ENCODE assay signal across 9 cellular contexts in the genomic region with DNA sequence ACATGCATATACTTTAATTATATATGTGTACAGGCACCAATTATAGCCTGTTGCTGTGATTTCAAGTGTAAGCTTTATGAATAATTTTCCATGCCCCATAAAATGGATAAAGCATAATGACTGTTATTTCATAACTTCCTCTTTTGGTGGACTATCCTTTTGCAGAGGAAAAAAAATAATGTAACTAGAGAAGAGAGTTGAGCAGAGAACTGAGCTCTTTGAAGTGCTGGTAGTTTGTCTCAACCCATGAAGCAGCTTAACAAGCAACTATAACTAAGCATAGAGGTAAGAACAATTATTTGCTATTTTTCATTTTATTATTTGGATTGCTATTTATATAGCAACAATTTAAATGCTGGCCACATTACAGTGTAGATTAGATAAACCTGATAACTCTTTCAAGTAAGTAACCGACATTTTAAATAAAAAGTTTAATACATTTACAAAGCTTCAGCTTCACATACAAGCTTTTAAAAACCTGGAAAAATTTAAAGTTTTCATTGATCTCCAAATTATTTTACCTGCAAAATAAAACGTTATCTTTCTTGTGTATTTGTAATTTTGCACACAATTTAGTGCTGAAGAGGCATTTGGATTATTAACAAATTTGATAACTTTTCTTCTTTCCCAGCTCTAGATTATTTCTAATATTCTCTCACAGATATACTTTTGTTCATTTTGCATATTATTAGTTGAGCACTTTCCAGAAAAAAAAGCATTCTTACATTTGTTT. TPM values are rescaled to one million over a fixed set of nuclear protein-coding genes. Genes with fewer than 3 reads are reported as not detected.
DNase-seq lines count a peak whose midpoint lies in the region; ATAC-seq lines count a peak whose summit lies in the region.
"Had no signal": no experiment of that assay in that cellular context is flagged by ENCODE, and none has a peak within 500 bp of the region (broad histone marks: within the 10 kb centered on the region; RNA-seq: fewer than 3 reads in every experiment).

No MANE protein-coding gene starts in this region.

- no peaks in the 10 kb centered on the region for H3K27me3 ChIP-seq in thymus (ENCODE audit: control insufficient read depth, insufficient read depth)

- H3K27me3 Mint-ChIP-seq in activated T-cell treated with anti-CD3 and anti-CD28 coated beads, Interleukin-2, amount 50 U/mL, for 72 hours (ENCODE audit: low read depth): no peaks in the 10 kb centered on the region
- no peaks in the 10 kb centered on the region for H3K27me3 Mint-ChIP-seq in activated CD4-positive, alpha-beta memory T cell treated with anti-CD3 and anti-CD28 coated beads, Interleukin-2, amount 10 ng/mL, durations not matched to agents 7 days and 5 days

- ATAC-seq in activated T-cell treated with anti-CD3 and anti-CD28 coated beads, Interleukin-2, amount 50 U/mL, for 72 hours (replicated peaks in 1 of 2): peak; percentile 16 to 23
- peak; percentile 30 for ATAC-seq in HG03521 (IDR thresholded peaks at IDR 0.05; ENCODE audit: unreplicated experiment)

- POLR2A ChIA-PET in activated CD4-positive, alpha-beta memory T cell treated with anti-CD3 and anti-CD28 coated beads, Interleukin-2, amount 10 ng/mL, durations not matched to agents 7 days and 5 days (lab: Charles Lee): interaction anchor here (0.7 to 8.9 kb wide), 21 partner anchors 11 to 1836 kb away, joined by 3 to 268 read pairs (median 17); a partner anchor contains a TSS

- H3K9me3 ChIP-seq in thymus (ENCODE audit: control insufficient read depth): no peaks in the 10 kb centered on the region

- peaks cover 57% of the 10 kb centered on the region for H3K4me1 Mint-ChIP-seq in activated T-cell treated with anti-CD3 and anti-CD28 coated beads, Interleukin-2, amount 50 U/mL, for 72 hours (ENCODE audit: low read depth)
- peaks cover 51% of the 10 kb centered on the region for H3K4me1 Mint-ChIP-seq in activated CD4-positive, alpha-beta memory T cell treated with anti-CD3 and anti-CD28 coated beads, Interleukin-2, amount 10 ng/mL, durations not matched to agents 7 days and 5 days

- no peaks in the 10 kb centered on the region for H3K36me3 ChIP-seq in thymus (ENCODE audit: control insufficient read depth, insufficient read depth)

- no peaks in the 10 kb centered on the region for H3K9me3 Mint-ChIP-seq in activated T-cell treated with anti-CD3 and anti-CD28 coated beads, Interleukin-2, amount 50 U/mL, for 72 hours
- no peaks in the 10 kb centered on the region for H3K9me3 Mint-ChIP-seq in activated CD4-positive, alpha-beta memory T cell treated with anti-CD3 and anti-CD28 coated beads, Interleukin-2, amount 10 ng/mL, durations not matched to agents 7 days and 5 days

- no peak for DNase-seq in activated T-cell treated with anti-CD3 and anti-CD28 coated beads, Interleukin-2, amount 50 U/mL, for 72 hours
- no peak for DNase-seq in activated T-cell treated with anti-CD3 and anti-CD28 coated beads, Interleukin-2, amount 50 U/mL, for 1 hour
- no peak for DNase-seq in activated CD4-positive, alpha-beta memory T cell treated with anti-CD3 and anti-CD28 coated beads, Interleukin-2, amount 10 ng/mL, durations not matched to agents 7 days and 5 days
- DNase-seq in nucleus accumbens (lab: John Stamatoyannopoulos, UW) (no peak), pons (ENCODE audit: low spot score) (no peak), UCSD-AML1 (lab: John Stamatoyannopoulos, UW; ENCODE audit: unreplicated experiment) (no peak)
- DNase-seq: SW 1271 had no signal

- H3K4me3 Mint-ChIP-seq in activated T-cell treated with anti-CD3 and anti-CD28 coated beads, Interleukin-2, amount 50 U/mL, for 72 hours: peak overlapping the region; percentile 94 to 97
- peak overlapping the region; percentile 98 for H3K4me3 Mint-ChIP-seq in activated CD4-positive, alpha-beta memory T cell treated with anti-CD3 and anti-CD28 coated beads, Interleukin-2, amount 10 ng/mL, durations not matched to agents 7 days and 5 days

- H3K4me1 ChIP-seq in thymus (ENCODE audit: control insufficient read depth, insufficient read depth, low read length): peaks cover 8% of the 10 kb centered on the region

- CTCF ChIA-PET in activated CD4-positive, alpha-beta memory T cell treated with anti-CD3 and anti-CD28 coated beads, Interleukin-2, amount 10 ng/mL, durations not matched to agents 7 days and 5 days (lab: Charles Lee): interaction anchor here (0.9 to 3.3 kb wide), 15 partner anchors 10 to 172 kb away, joined by 3 to 21 read pairs (median 5); a partner anchor contains a TSS

- H3K27ac ChIP-seq in thymus (ENCODE audit: low read depth): no peak overlapping the region

- 5% methylated on average over 2 of the region's 2 CpGs for WGBS in thymus

- H3K36me3 Mint-ChIP-seq in activated T-cell treated with anti-CD3 and anti-CD28 coated beads, Interleukin-2, amount 50 U/mL, for 72 hours (ENCODE audit: insufficient read depth in 2 of 2): no peaks in the 10 kb centered on the region
- peaks cover 18% of the 10 kb centered on the region for H3K36me3 Mint-ChIP-seq in activated CD4-positive, alpha-beta memory T cell treated with anti-CD3 and anti-CD28 coated beads, Interleukin-2, amount 10 ng/mL, durations not matched to agents 7 days and 5 days (ENCODE audit: low read depth)

- H3K27ac Mint-ChIP-seq in activated T-cell treated with anti-CD3 and anti-CD28 coated beads, Interleukin-2, amount 50 U/mL, for 72 hours: peak overlapping the region; percentile 61
- H3K27ac Mint-ChIP-seq in activated CD4-positive, alpha-beta memory T cell treated with anti-CD3 and anti-CD28 coated beads, Interleukin-2, amount 10 ng/mL, durations not matched to agents 7 days and 5 days: peak overlapping the region; percentile 97

- H3K4me3 ChIP-seq in thymus (ENCODE audit: low read length): peak overlapping the region; percentile 56

RNA-seq across cellular contexts. Expression of a gene that starts 24.4 kb away (rescaled TPM):
- total RNA-seq in activated T-cell treated with anti-CD3 and anti-CD28 coated beads, Interleukin-2, amount 50 U/mL, for 72 hours: 100 to 1,000 TPM; 299 to 323 TPM
- 100 to 1,000 TPM; 289 to 305 TPM for total RNA-seq in activated CD4-positive, alpha-beta memory T cell treated with anti-CD3 and anti-CD28 coated beads, Interleukin-2, amount 10 ng/mL, durations not matched to agents 7 days and 5 days
- polyA plus RNA-seq in thymus: 89.0 TPM
